ENCODE assay signal across 19 cellular contexts in the genomic region with DNA sequence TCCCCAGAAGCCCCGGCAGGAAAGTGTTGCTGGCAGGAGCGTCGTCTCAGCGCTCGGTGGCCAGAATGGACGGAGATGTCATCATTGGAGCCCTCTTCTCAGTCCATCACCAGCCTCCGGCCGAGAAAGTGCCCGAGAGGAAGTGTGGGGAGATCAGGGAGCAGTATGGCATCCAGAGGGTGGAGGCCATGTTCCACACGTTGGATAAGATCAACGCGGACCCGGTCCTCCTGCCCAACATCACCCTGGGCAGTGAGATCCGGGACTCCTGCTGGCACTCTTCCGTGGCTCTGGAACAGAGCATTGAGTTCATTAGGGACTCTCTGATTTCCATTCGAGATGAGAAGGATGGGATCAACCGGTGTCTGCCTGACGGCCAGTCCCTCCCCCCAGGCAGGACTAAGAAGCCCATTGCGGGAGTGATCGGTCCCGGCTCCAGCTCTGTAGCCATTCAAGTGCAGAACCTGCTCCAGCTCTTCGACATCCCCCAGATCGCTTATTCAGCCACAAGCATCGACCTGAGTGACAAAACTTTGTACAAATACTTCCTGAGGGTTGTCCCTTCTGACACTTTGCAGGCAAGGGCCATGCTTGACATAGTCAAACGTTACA. TPM values are rescaled to one million over a fixed set of nuclear protein-coding genes. Genes with fewer than 3 reads are reported as not detected.
"Had no signal": no experiment of that assay in that cellular context is flagged by ENCODE, and none has a peak within 500 bp of the region (broad histone marks: within the 10 kb centered on the region; RNA-seq: fewer than 3 reads in every experiment).

No MANE protein-coding gene starts in this region.

- H3K4me3 ChIP-seq: cardiac muscle cell, coronary artery, gastroesophageal sphincter, hepatocyte, left lung, stomach, thyroid gland, uterus had no signal

- H3K36me3 ChIP-seq: cardiac muscle cell, gastroesophageal sphincter, left lung, stomach, thyroid gland, uterus had no signal

- H3K4me2 ChIP-seq: hepatocyte had no signal

- ATAC-seq: activated CD8-positive, alpha-beta T cell treated with anti-CD3 and anti-CD28 coated beads, Interleukin-2, amount 10 ng/mL, durations not matched to agents 7 days and 5 days; activated naive CD8-positive, alpha-beta T cell treated with anti-CD3 and anti-CD28 coated beads, Interleukin-2, amount 50 U/mL, for 24 hours; gastroesophageal sphincter; left lung had no signal

- H3K79me2 ChIP-seq: hepatocyte had no signal

- H3K27ac ChIP-seq: cardiac muscle cell, coronary artery, epithelial cell of prostate, gastroesophageal sphincter, hepatocyte, left lung, stomach, thyroid gland, uterus had no signal

- H2AFZ ChIP-seq: hepatocyte had no signal

- H3K9me3 ChIP-seq: left lung, thyroid gland, uterus had no signal

- DNase-seq: activated CD4-positive, alpha-beta T cell treated with anti-CD3 and anti-CD28 coated beads for 1 hour; activated CD8-positive, alpha-beta memory T cell treated with anti-CD3 and anti-CD28 coated beads, Interleukin-2, amount 50 U/mL, for 48 hours; activated CD8-positive, alpha-beta T cell treated with anti-CD3 and anti-CD28 coated beads, Interleukin-2, amount 10 ng/mL, durations not matched to agents 7 days and 5 days; activated naive CD4-positive, alpha-beta T cell treated with Interleukin-2 at 50 U/mL for 16 hours; activated naive CD8-positive, alpha-beta T cell treated with anti-CD3 and anti-CD28 coated beads, Interleukin-2, amount 50 U/mL, for 24 hours; effector CD8-positive, alpha-beta T cell; islet precursor cell; mesenchymal stem cell; stimulated activated CD4-positive, alpha-beta T cell treated with anti-CD3 and anti-CD28 coated beads, Interleukin-4, amount 100 ng/mL, for 4 hours; stomach; T-helper 9 cell; thyroid gland; uterus had no signal

- H3K4me1 ChIP-seq: gastroesophageal sphincter, left lung, thyroid gland, uterus had no signal

RNA-seq across cellular contexts. Expression of gene GRM1, which starts 0.8 kb away (rescaled TPM):
- total RNA-seq: activated CD8-positive, alpha-beta T cell treated with anti-CD3 and anti-CD28 coated beads, Interleukin-2, amount 10 ng/mL, durations not matched to agents 7 days and 5 days; stomach had no signal
- polyA plus RNA-seq: cardiac muscle cell, hepatocyte, stomach had no signal
